14 cellular contexts compared by ENCODE assay signal in genomic region chr13:35139591-35139990, GRCh38.
DNase-seq lines count a peak whose midpoint lies in the region; ATAC-seq and TF ChIP-seq lines count a peak whose summit lies in the region.
"Had no signal": no experiment of that assay in that cellular context is flagged by ENCODE, and none has a peak within 500 bp of the region (broad histone marks: within the 10 kb centered on the region; RNA-seq: fewer than 3 reads in every experiment).

No MANE protein-coding gene starts in this region.

- H3K4me1 Mint-ChIP-seq in T-helper 1 cell treated with Interleukin-12 subunit alpha and Interleukin-12 subunit beta and Interleukin-4 antibody, amounts not matched to agents 30 μg/mL and 1 μg/mL, for 36 hours (ENCODE audit: low read depth): peaks cover 15% of the 10 kb centered on the region
- H3K4me1 Mint-ChIP-seq: neural progenitor cell had no signal

- no peak overlapping the region for H3K4me2 ChIP-seq in OCI-LY7 (ENCODE audit: low read length)
- H3K4me2 ChIP-seq: neural progenitor cell, PC-9 had no signal

- H3K27ac ChIP-seq in OCI-LY7 (ENCODE audit: low read depth, low read length, poor library complexity, severe bottlenecking): no peak overlapping the region
- H3K27ac ChIP-seq: C4-2B, neural progenitor cell, PC-9 had no signal

- DNase-seq in DMS53 treated with DMSO at 0.1 percent for 48 hours (lab: John Stamatoyannopoulos, UW; ENCODE audit: unreplicated experiment): peak; percentile 25
- peak; percentile 87 for DNase-seq in HT1080 (ENCODE audit: low read depth)
- peak; percentile 49 for DNase-seq in fibroblast of the aortic adventitia (ENCODE audit: low read depth)
- DNase-seq in SKM-1 (lab: John Stamatoyannopoulos, UW; ENCODE audit: unreplicated experiment): no peak
- DNase-seq in OCI-LY7 (ENCODE audit: low spot score): no peak
- DNase-seq in hypothalamus (lab: John Stamatoyannopoulos, UW): no peak
- DNase-seq: activated naive CD4-positive, alpha-beta T cell treated with anti-CD3 and anti-CD28 coated beads for 36 hours; cerebellar nuclear complex; PC-9; substantia nigra had no signal

- intact Hi-C loops in OCI-LY7 (cut with micrococcal nuclease; ENCODE audit: unreplicated experiment): no loop called here

- H3K4me1 ChIP-seq in OCI-LY7 (ENCODE audit: insufficient read depth, low read length, poor library complexity, severe bottlenecking): peaks cover 7% of the 10 kb centered on the region
- H3K4me1 ChIP-seq: neural progenitor cell had no signal

- no peaks in the 10 kb centered on the region for H3K36me3 Mint-ChIP-seq in T-helper 1 cell treated with Interleukin-12 subunit alpha and Interleukin-12 subunit beta and Interleukin-4 antibody, amounts not matched to agents 30 μg/mL and 1 μg/mL, for 36 hours (ENCODE audit: low read depth)

- no peaks in the 10 kb centered on the region for H3K9me3 Mint-ChIP-seq in T-helper 1 cell treated with Interleukin-12 subunit alpha and Interleukin-12 subunit beta and Interleukin-4 antibody, amounts not matched to agents 30 μg/mL and 1 μg/mL, for 36 hours
- H3K9me3 Mint-ChIP-seq: activated naive CD4-positive, alpha-beta T cell treated with anti-CD3 and anti-CD28 coated beads for 36 hours; neural progenitor cell had no signal

- no peak overlapping the region for H2AFZ ChIP-seq in OCI-LY7 (ENCODE audit: low read length)
- H2AFZ ChIP-seq: neural progenitor cell, PC-9 had no signal

- no peaks in the 10 kb centered on the region for H3K79me2 ChIP-seq in OCI-LY7 (ENCODE audit: insufficient read depth, low read depth, low read length)

- H3K27ac Mint-ChIP-seq in T-helper 1 cell treated with Interleukin-12 subunit alpha and Interleukin-12 subunit beta and Interleukin-4 antibody, amounts not matched to agents 30 μg/mL and 1 μg/mL, for 36 hours: peak overlapping the region; percentile 72
- H3K27ac Mint-ChIP-seq: activated naive CD4-positive, alpha-beta T cell treated with anti-CD3 and anti-CD28 coated beads for 36 hours; neural progenitor cell had no signal

- H3K4me3 Mint-ChIP-seq in T-helper 1 cell treated with Interleukin-12 subunit alpha and Interleukin-12 subunit beta and Interleukin-4 antibody, amounts not matched to agents 30 μg/mL and 1 μg/mL, for 36 hours: no peak overlapping the region
- H3K4me3 Mint-ChIP-seq: activated naive CD4-positive, alpha-beta T cell treated with anti-CD3 and anti-CD28 coated beads for 36 hours; neural progenitor cell had no signal

- H3K27me3 Mint-ChIP-seq in T-helper 1 cell treated with Interleukin-12 subunit alpha and Interleukin-12 subunit beta and Interleukin-4 antibody, amounts not matched to agents 30 μg/mL and 1 μg/mL, for 36 hours (ENCODE audit: low read depth): no peaks in the 10 kb centered on the region

- POLR2A ChIA-PET in OCI-LY7 (lab: Charles Lee): no interaction called here

- no peaks in the 10 kb centered on the region for H3K36me3 ChIP-seq in OCI-LY7 (ENCODE audit: insufficient read depth, low read length)

- no peaks in the 10 kb centered on the region for H3K9me3 ChIP-seq in OCI-LY7 (ENCODE audit: low read length)

- no peak for TF ChIP-seq CTCF in fibroblast of the aortic adventitia (IDR thresholded peaks at IDR 0.05; ENCODE audit: insufficient read depth, low read length)
- TF ChIP-seq CTCF in OCI-LY7 (conservative IDR thresholded peaks at IDR 0.05; ENCODE audit: low read length): no peak

- no TSS peak for BruUV-seq in OCI-LY7 (replicated peaks; lab: Mats Ljungman, UMichigan)

- H4K20me1 ChIP-seq in OCI-LY7 (ENCODE audit: insufficient read depth, low read length): no peaks in the 10 kb centered on the region

- H3K4me3 ChIP-seq in fibroblast of the aortic adventitia (ENCODE audit: low read depth, low read length) (no peak overlapping the region), OCI-LY7 (ENCODE audit: low read depth, low read length, poor library complexity, severe bottlenecking) (no peak overlapping the region)
- H3K4me3 ChIP-seq: neural progenitor cell, PC-9 had no signal

- H3K9me2 ChIP-seq in OCI-LY7 (ENCODE audit: insufficient read depth, low read length): no peaks in the 10 kb centered on the region

- ATAC-seq in HG03565 (IDR thresholded peaks at IDR 0.05; ENCODE audit: unreplicated experiment): no peak

- CTCF ChIA-PET in OCI-LY7 (lab: Charles Lee; ENCODE audit: unreplicated experiment): no interaction called here

Comparison
In these comparisons a context has a peak if more than half of its experiments do, and no peak if none do; other contexts are left out.
1. DNase-seq: peak in DMS53 treated with DMSO at 0.1 percent for 48 hours (single experiment), HT1080 (single experiment) and fibroblast of the aortic adventitia (single experiment); none in SKM-1 (single experiment), OCI-LY7 (single experiment) and hypothalamus (0 of 51).